Comparison of ENCODE assay signal across 14 cellular contexts in genomic region chr3:110767156-110767555, GRCh38.
"Had no signal": no experiment of that assay in that cellular context is flagged by ENCODE, and none has a peak within 500 bp of the region (broad histone marks: within the 10 kb centered on the region; RNA-seq: fewer than 3 reads in every experiment).

No MANE protein-coding gene starts in this region.

- H3K4me1 Mint-ChIP-seq: naive thymus-derived CD8-positive, alpha-beta T cell had no signal

- H3K9me3 Mint-ChIP-seq: effector memory CD8-positive, alpha-beta T cell; stimulated activated naive CD8-positive, alpha-beta T cell treated with anti-CD3 and anti-CD28 coated beads, Interleukin-15, Interleukin-2, amounts not matched to agents 100 ng/mL and 50 ng/mL, for 24 hours had no signal

- DNase-seq: effector memory CD8-positive, alpha-beta T cell; gastrocnemius medialis; heart right ventricle; hypothalamus; islet precursor cell; mucosa of descending colon; naive thymus-derived CD8-positive, alpha-beta T cell; posterior cingulate gyrus; stimulated activated CD4-positive, alpha-beta T cell treated with anti-CD3 and anti-CD28 coated beads, Interleukin-2, amount 100 ng/mL, for 48 hours; tibial artery; upper lobe of right lung had no signal

- H3K27ac Mint-ChIP-seq: dendritic cell treated with granulocyte-macrophage colony-stimulating factor and Interleukin-4, amounts not matched to agents 40 ng/mL and 50 ng/mL, for 4 days; effector memory CD8-positive, alpha-beta T cell; naive thymus-derived CD8-positive, alpha-beta T cell; stimulated activated naive CD8-positive, alpha-beta T cell treated with anti-CD3 and anti-CD28 coated beads, Interleukin-15, Interleukin-2, amounts not matched to agents 100 ng/mL and 50 ng/mL, for 24 hours had no signal

- ATAC-seq: effector memory CD8-positive, alpha-beta T cell; gastrocnemius medialis; heart right ventricle; left lobe of liver; mucosa of descending colon; naive thymus-derived CD8-positive, alpha-beta T cell; upper lobe of right lung had no signal

- H3K4me3 Mint-ChIP-seq: dendritic cell treated with granulocyte-macrophage colony-stimulating factor and Interleukin-4, amounts not matched to agents 40 ng/mL and 50 ng/mL, for 4 days; effector memory CD8-positive, alpha-beta T cell; naive thymus-derived CD8-positive, alpha-beta T cell; stimulated activated naive CD8-positive, alpha-beta T cell treated with anti-CD3 and anti-CD28 coated beads, Interleukin-15, Interleukin-2, amounts not matched to agents 100 ng/mL and 50 ng/mL, for 24 hours had no signal
